In genomic region chr11:19447150-19447566, GRCh38 we compare ENCODE assay signal across 28 cellular contexts.
A peak's percentile ranks its signal among the peaks of the same experiment; 100 is the strongest.
DNase-seq lines count a peak whose midpoint lies in the region; ATAC-seq, FAIRE-seq and TF ChIP-seq lines count a peak whose summit lies in the region.
"Had no signal": no experiment of that assay in that cellular context is flagged by ENCODE, and none has a peak within 500 bp of the region (broad histone marks: within the 10 kb centered on the region; RNA-seq: fewer than 3 reads in every experiment).

No MANE protein-coding gene starts in this region.

- H3K9ac ChIP-seq in PC-3 (ENCODE audit: low read length) = no peak overlapping the region

- H3K4me3 ChIP-seq in PC-3 (ENCODE audit: low read length) = no peak overlapping the region
- no peak overlapping the region for H3K4me3 ChIP-seq in small intestine (ENCODE audit: low read depth in 1 of 2, low read length in 2 of 2)
- H3K4me3 ChIP-seq: ascending aorta, colonic mucosa, HAP-1, lung, prostate gland had no signal

- H3K79me2 ChIP-seq in PC-3 (ENCODE audit: low read length) = no peaks in the 10 kb centered on the region

- peak; percentile 32 for ATAC-seq in PC-3
- ATAC-seq in esophagus mucosa = peak; percentile 48
- ATAC-seq in GM18870 (IDR thresholded peaks at IDR 0.05; ENCODE audit: unreplicated experiment) = no peak
- ATAC-seq: SK-N-SH treated with all-trans-retinoic acid at 6 μM for 48 hours; stimulated activated naive B cell treated with anti-CD40 and anti-IgM and Interleukin-4, amounts not matched to agents 10 μg/mL and 1 μg/mL and 100 μg/mL, for 72 hours had no signal

- intact Hi-C loops in PC-3 (cut with micrococcal nuclease) = no loop called here

- CTCF ChIA-PET in PC-3 (lab: Charles Lee) = no interaction called here

- no peak overlapping the region for H2AFZ ChIP-seq in PC-3 (ENCODE audit: low read length)

- peak overlapping the region; percentile 51 for H3K27ac ChIP-seq in PC-3 (ENCODE audit: low read length)
- H3K27ac ChIP-seq in small intestine (ENCODE audit: low read depth in 1 of 2, low read length in 1 of 2) = no peak overlapping the region
- H3K27ac ChIP-seq: 22Rv1, ascending aorta, C4-2B, colonic mucosa, epithelial cell of prostate, prostate gland had no signal

- no peaks in the 10 kb centered on the region for H3F3A ChIP-seq in PC-3 (ENCODE audit: low read length, unreplicated experiment)

- H3K4me1 ChIP-seq in PC-3 (ENCODE audit: insufficient read depth, low read length) (peaks cover 25% of the 10 kb centered on the region), small intestine (ENCODE audit: control insufficient read depth in 2 of 2, insufficient read depth in 1 of 2, low read depth in 1 of 2, low read length in 1 of 2) (no peaks in the 10 kb centered on the region)
- H3K4me1 ChIP-seq: ascending aorta, colonic mucosa, HAP-1, prostate gland had no signal

- no peak for FAIRE-seq in small intestine (lab: Jason Lieb, UNC)
- FAIRE-seq: HTR-8/SVneo, TTC549 had no signal

- H3K27me3 ChIP-seq in PC-3 (ENCODE audit: low read length) (no peaks in the 10 kb centered on the region), small intestine (ENCODE audit: control insufficient read depth in 2 of 2, insufficient read depth in 2 of 2, low read length in 2 of 2) (no peaks in the 10 kb centered on the region)
- H3K27me3 ChIP-seq: ascending aorta, colonic mucosa had no signal

- H3K9me3 ChIP-seq in PC-3 (ENCODE audit: low read length) (no peaks in the 10 kb centered on the region), small intestine (ENCODE audit: control insufficient read depth, low read depth) (no peaks in the 10 kb centered on the region)
- H3K9me3 ChIP-seq: ascending aorta, colonic mucosa, HAP-1, prostate gland had no signal

- no peaks in the 10 kb centered on the region for H3K9me2 ChIP-seq in PC-3 (replicated peaks; ENCODE audit: low read length)

- H4K20me1 ChIP-seq in PC-3 (ENCODE audit: low read length) = no peaks in the 10 kb centered on the region

- 34 to 44% (median 36%) methylated on average over 5 of the region's 5 CpGs for WGBS in small intestine, 3 donors

- H3K36me3 ChIP-seq in PC-3 (ENCODE audit: low read depth, low read length) = no peaks in the 10 kb centered on the region
- H3K36me3 ChIP-seq in small intestine (ENCODE audit: control insufficient read depth in 2 of 2, insufficient read depth in 2 of 2, low read length in 2 of 2) = no peaks in the 10 kb centered on the region
- H3K36me3 ChIP-seq: ascending aorta, colonic mucosa, HAP-1, prostate gland had no signal

- POLR2A ChIA-PET in PC-3 (lab: Charles Lee; ENCODE audit: unreplicated experiment) = no interaction called here

- no peak for TF ChIP-seq CTCF in PC-3 (conservative IDR thresholded peaks at IDR 0.05; ENCODE audit: low read depth, low read length)

- DNase-seq in NCI-H2196 (lab: John Stamatoyannopoulos, UW; ENCODE audit: unreplicated experiment) (peak; percentile 16), NCI-H2196 treated with DMSO at 0.1 percent for 48 hours (lab: John Stamatoyannopoulos, UW; ENCODE audit: unreplicated experiment) (no peak), PC-3 (peak; percentile 78), small intestine (peak; percentile 29), mucosa of gallbladder (ENCODE audit: low spot score) (no peak), cortex of kidney (lab: John Stamatoyannopoulos, UW) (no peak)
- DNase-seq: activated CD4-positive, alpha-beta T cell treated with anti-CD3 and anti-CD28 coated beads, Interleukin-2, amount 10 ng/mL, durations not matched to agents 7 days and 5 days; activated naive CD4-positive, alpha-beta T cell treated with Interleukin-2 at 50 U/mL for 16 hours; colonic mucosa; DMS153; MM.1S; NCI-H187; NCI-H524 treated with DMSO at 0.1 percent for 48 hours; stimulated activated CD4-positive, alpha-beta T cell treated with anti-CD3 and anti-CD28 coated beads, Interleukin-15, amount 100 ng/mL, for 24 hours; stimulated activated naive B cell treated with anti-CD40 and anti-IgM and Interleukin-4, amounts not matched to agents 10 μg/mL and 1 μg/mL and 100 μg/mL, for 72 hours; trophoblast cell had no signal

- peak overlapping the region; percentile 55 for H3K4me2 ChIP-seq in PC-3 (ENCODE audit: low read length)

- no TSS peak for BruUV-seq in PC-3 (replicated peaks; lab: Mats Ljungman, UMichigan)

Comparison
In these comparisons a context has a peak if more than half of its experiments do, and no peak if none do; other contexts are left out.
1. DNase-seq: peak in NCI-H2196 (single experiment), PC-3 (single experiment) and small intestine (single experiment); none in NCI-H2196 treated with DMSO at 0.1 percent for 48 hours (single experiment), mucosa of gallbladder (single experiment) and cortex of kidney (single experiment).